ENCODE assay signal across 11 cellular contexts in genomic region chr2:147181351-147182029, GRCh38.
DNase-seq lines count a peak whose midpoint lies in the region; ATAC-seq lines count a peak whose summit lies in the region.
"Had no signal": no experiment of that assay in that cellular context is flagged by ENCODE, and none has a peak within 500 bp of the region (broad histone marks: within the 10 kb centered on the region; RNA-seq: fewer than 3 reads in every experiment).

No MANE protein-coding gene starts in this region.

- no peak for DNase-seq in activated T-cell treated with anti-CD3 and anti-CD28 coated beads, Interleukin-2, amount 50 U/mL, for 72 hours
- no peak for DNase-seq in activated T-cell treated with anti-CD3 and anti-CD28 coated beads, Interleukin-2, amount 50 U/mL, for 1 hour
- no peak for DNase-seq in neuronal stem cell (ENCODE audit: low spot score)
- DNase-seq in NCI-H1694 treated with DMSO at 0.1 percent for 48 hours (lab: John Stamatoyannopoulos, UW), result no peak
- DNase-seq in NK-92 (lab: John Stamatoyannopoulos, UW; ENCODE audit: unreplicated experiment), result no peak
- no peak for DNase-seq in pons (ENCODE audit: low spot score)
- DNase-seq: midbrain had no signal

- H3K36me3 ChIP-seq in neuronal stem cell (replicated peaks in 1 of 2; ENCODE audit: control insufficient read depth in 2 of 2, insufficient read depth in 2 of 2, low read length in 2 of 2), result no peaks in the 10 kb centered on the region

- peaks cover 13 to 15% of the 10 kb centered on the region in 2 donors for H3K36me3 Mint-ChIP-seq in activated T-cell treated with anti-CD3 and anti-CD28 coated beads, Interleukin-2, amount 50 U/mL, for 72 hours (ENCODE audit: insufficient read depth in 2 of 2)

- H3K4me3 Mint-ChIP-seq in activated T-cell treated with anti-CD3 and anti-CD28 coated beads, Interleukin-2, amount 50 U/mL, for 72 hours, result peak overlapping the region; percentile 19 to 46
- H3K4me3 Mint-ChIP-seq: stimulated activated naive CD8-positive, alpha-beta T cell treated with anti-CD3 and anti-CD28 coated beads, Interleukin-15, Interleukin-2, amounts not matched to agents 100 ng/mL and 50 ng/mL, for 24 hours had no signal

- no peak overlapping the region for H3K4ac ChIP-seq in neuronal stem cell (ENCODE audit: low read length)

- H3K9me3 ChIP-seq in neuronal stem cell (replicated peaks in 1 of 2; ENCODE audit: control insufficient read depth in 2 of 2, insufficient read depth in 1 of 2, low read depth in 1 of 2, low read length in 2 of 2), result peaks cover 0 to 4% of the 10 kb centered on the region in 2 donors

- no peaks in the 10 kb centered on the region for H3K4me1 ChIP-seq in neuronal stem cell (ENCODE audit: control insufficient read depth in 2 of 2, insufficient read depth in 1 of 2, low read depth in 1 of 2, low read length in 2 of 2)

- no peak overlapping the region for H2BK120ac ChIP-seq in neuronal stem cell (ENCODE audit: low read depth, low read length)

- H3K23ac ChIP-seq in neuronal stem cell (ENCODE audit: low read depth, low read length, poor library complexity), result no peak overlapping the region

- no CpG with 5 or more reads among the region's 2 CpGs for WGBS in neuronal stem cell (ENCODE audit: extremely low coverage in 2 of 2, insufficient read length in 2 of 2, insufficient replicate concordance in 1 of 2), 2 donors

- H3K9me3 Mint-ChIP-seq in activated T-cell treated with anti-CD3 and anti-CD28 coated beads, Interleukin-2, amount 50 U/mL, for 72 hours, result peaks cover 14 to 16% of the 10 kb centered on the region in 2 donors

- H3K4me2 ChIP-seq in neuronal stem cell (ENCODE audit: insufficient read depth, low read length, poor library complexity, severe bottlenecking), result no peak overlapping the region
- H3K4me2 ChIP-seq: smooth muscle cell had no signal

- H3K4me3 ChIP-seq in neuronal stem cell (ENCODE audit: low read length in 2 of 2), result no peak overlapping the region
- H3K4me3 ChIP-seq: smooth muscle cell had no signal

- no peak overlapping the region for H2BK12ac ChIP-seq in neuronal stem cell (ENCODE audit: low read length)

- H3K9ac ChIP-seq in neuronal stem cell (ENCODE audit: low read depth, low read length, poor library complexity), result no peak overlapping the region

- peak overlapping the region; percentile 13 for H2AFZ ChIP-seq in neuronal stem cell (ENCODE audit: low read length)

- H3K27ac Mint-ChIP-seq in activated T-cell treated with anti-CD3 and anti-CD28 coated beads, Interleukin-2, amount 50 U/mL, for 72 hours, result no peak overlapping the region

- H3K18ac ChIP-seq in neuronal stem cell (ENCODE audit: low read length), result no peak overlapping the region

- no peak overlapping the region for H4K8ac ChIP-seq in neuronal stem cell (ENCODE audit: low read depth, low read length)

- no peak overlapping the region for H4K91ac ChIP-seq in neuronal stem cell (ENCODE audit: low read depth, low read length, poor library complexity)

- H3K27ac ChIP-seq in neuronal stem cell (replicated peaks; ENCODE audit: low read length), result no peak overlapping the region

- H2AK5ac ChIP-seq in neuronal stem cell (ENCODE audit: low read depth, low read length), result no peak overlapping the region

- peaks cover 15% of the 10 kb centered on the region for H3K4me1 Mint-ChIP-seq in activated T-cell treated with anti-CD3 and anti-CD28 coated beads, Interleukin-2, amount 50 U/mL, for 72 hours (ENCODE audit: low read depth)

- peak; percentile 37 to 45 for ATAC-seq in activated T-cell treated with anti-CD3 and anti-CD28 coated beads, Interleukin-2, amount 50 U/mL, for 72 hours (replicated peaks in 1 of 2)
- peak; percentile 73 for ATAC-seq in GM21723 (IDR thresholded peaks at IDR 0.05; ENCODE audit: unreplicated experiment)
- peak; percentile 74 for ATAC-seq in HG03432 (IDR thresholded peaks at IDR 0.05; ENCODE audit: unreplicated experiment)

- H2BK15ac ChIP-seq in neuronal stem cell (ENCODE audit: low read length), result no peak overlapping the region

- no peak overlapping the region for H3K14ac ChIP-seq in neuronal stem cell (ENCODE audit: low read length)

- no peaks in the 10 kb centered on the region for H3K27me3 ChIP-seq in neuronal stem cell (ENCODE audit: control insufficient read depth in 3 of 3, insufficient read depth in 3 of 3, low read depth in 1 of 3, low read length in 3 of 3)

- H3K79me1 ChIP-seq in neuronal stem cell (ENCODE audit: low read depth, low read length), result no peaks in the 10 kb centered on the region

- no peaks in the 10 kb centered on the region for H3K27me3 Mint-ChIP-seq in activated T-cell treated with anti-CD3 and anti-CD28 coated beads, Interleukin-2, amount 50 U/mL, for 72 hours (ENCODE audit: low read depth)

- no peak overlapping the region for H2BK5ac ChIP-seq in neuronal stem cell (ENCODE audit: low read length)
